In genomic region chr18:45666520-45666919, GRCh38 we compare ENCODE assay signal across 10 cellular contexts. TPM values are rescaled to one million over a fixed set of nuclear protein-coding genes. Genes with fewer than 3 reads are reported as not detected.
DNase-seq lines count a peak whose midpoint lies in the region; ATAC-seq and TF ChIP-seq lines count a peak whose summit lies in the region.
"Had no signal": no experiment of that assay in that cellular context is flagged by ENCODE, and none has a peak within 500 bp of the region (broad histone marks: within the 10 kb centered on the region; RNA-seq: fewer than 3 reads in every experiment).

No MANE protein-coding gene starts in this region.

- intact Hi-C loops in aorta (cut with DNase I) (loop anchor here (10.0 kb wide), 1 partner anchor 408 kb away; the partner anchor contains the start of gene PSTPIP2 (in 2 of the 2)), esophagus muscularis mucosa (cut with DNase I) (loop anchor here (5.0 to 10.0 kb wide), 3 partner anchors 211 to 408 kb away; partner anchors contain the start of gene PSTPIP2)

- H3K27me3 ChIP-seq in aorta (ENCODE audit: control insufficient read depth in 1 of 2, insufficient read depth in 2 of 2, low read length in 1 of 2) = no peaks in the 10 kb centered on the region
- no peaks in the 10 kb centered on the region for H3K27me3 ChIP-seq in esophagus muscularis mucosa

- TF ChIP-seq CTCF in endothelial cell (IDR thresholded peaks at IDR 0.05; ENCODE audit: unreplicated experiment) (no peak), esophagus muscularis mucosa (IDR thresholded peaks at IDR 0.05) (no peak)

- H3K4me3 ChIP-seq in aorta (ENCODE audit: low read length in 2 of 2) = no peak overlapping the region
- H3K4me3 ChIP-seq in esophagus muscularis mucosa = no peak overlapping the region

- H3K9me3 ChIP-seq in aorta (ENCODE audit: control insufficient read depth, low read length) = no peaks in the 10 kb centered on the region
- no peaks in the 10 kb centered on the region for H3K9me3 ChIP-seq in esophagus muscularis mucosa

- WGBS in aorta, 2 donors = 71 to 73% methylated on average over 3 of the region's 3 CpGs
- 50% methylated on average over 3 of the region's 3 CpGs for WGBS in esophagus muscularis mucosa

- no peaks in the 10 kb centered on the region for H3K27me3 Mint-ChIP-seq in endothelial cell (ENCODE audit: unreplicated experiment)

- no peak for DNase-seq in endothelial cell (ENCODE audit: low spot score)
- no peak for DNase-seq in NCI-H128 (lab: John Stamatoyannopoulos, UW; ENCODE audit: unreplicated experiment)
- DNase-seq in aorta = no peak
- no peak for DNase-seq in NCI-H2107 (lab: John Stamatoyannopoulos, UW)
- DNase-seq in esophagus muscularis mucosa (ENCODE audit: extremely low spot score) = no peak
- DNase-seq: SW 1271 had no signal

- H3K27ac ChIP-seq in aorta (ENCODE audit: low read depth in 1 of 2, low read length in 2 of 2) (no peak overlapping the region), esophagus muscularis mucosa (replicated peaks in 1 of 4) (no peak overlapping the region)

- H3K27ac Mint-ChIP-seq in endothelial cell (ENCODE audit: unreplicated experiment) = peak overlapping the region; percentile 85

- no peaks in the 10 kb centered on the region for H3K4me1 ChIP-seq in aorta (ENCODE audit: control insufficient read depth in 1 of 2, insufficient read depth in 2 of 2, low read length in 2 of 2)
- H3K4me1 ChIP-seq in esophagus muscularis mucosa = peaks cover 12 to 46% (median 27%) of the 10 kb centered on the region in 4 donors

- H3K9me3 Mint-ChIP-seq in endothelial cell (ENCODE audit: unreplicated experiment) = no peaks in the 10 kb centered on the region

- TF ChIP-seq EP300 in esophagus muscularis mucosa (IDR thresholded peaks at IDR 0.05) = no peak

- H3K36me3 Mint-ChIP-seq in endothelial cell (ENCODE audit: low read depth, unreplicated experiment) = no peaks in the 10 kb centered on the region

- ATAC-seq in GM18499 (IDR thresholded peaks at IDR 0.05; ENCODE audit: insufficient read depth, unreplicated experiment) = peak; percentile 50
- ATAC-seq in GM21447 (IDR thresholded peaks at IDR 0.05; ENCODE audit: unreplicated experiment) = peak; percentile 69
- ATAC-seq in HG03520 (IDR thresholded peaks at IDR 0.05; ENCODE audit: unreplicated experiment) = peak; percentile 74
- no peak for ATAC-seq in aorta (ENCODE audit: low FRiP score)

- H3K4me1 Mint-ChIP-seq in endothelial cell (ENCODE audit: unreplicated experiment) = peaks cover 22% of the 10 kb centered on the region

- no peak overlapping the region for H3K4me3 Mint-ChIP-seq in endothelial cell (ENCODE audit: unreplicated experiment)

- no peaks in the 10 kb centered on the region for H3K36me3 ChIP-seq in aorta (ENCODE audit: control insufficient read depth in 1 of 2, insufficient read depth in 2 of 2, low read length in 1 of 2)
- no peaks in the 10 kb centered on the region for H3K36me3 ChIP-seq in esophagus muscularis mucosa

- TF ChIP-seq POLR2A in esophagus muscularis mucosa (IDR thresholded peaks at IDR 0.05; ENCODE audit: low read depth) = no peak

RNA-seq across cellular contexts. Expression of gene SLC14A2, which starts 51.2 kb away (rescaled TPM):
- total RNA-seq in endothelial cell (ENCODE audit: unreplicated experiment) = 0.31 TPM
- total RNA-seq in aorta = under 1 TPM in 1 of 2 donors, not detected in 1; 0.54 TPM
- under 1 TPM; 0.10 to 0.13 TPM for polyA plus RNA-seq in aorta
- total RNA-seq in esophagus muscularis mucosa = under 1 TPM in 2 of 4 donors, not detected in 2; 0.17 to 0.42 TPM
- total RNA-seq: dermis microvascular lymphatic vessel endothelial cell had no signal

RNA-seq across cellular contexts. Expression of gene SLC14A1, which starts 57.5 kb away (rescaled TPM):
- 0.36 TPM for total RNA-seq in endothelial cell (ENCODE audit: unreplicated experiment)
- total RNA-seq in aorta = 10 to 100 TPM; 33.1 to 44.8 TPM
- polyA plus RNA-seq in aorta = 10 to 100 TPM; 11.4 to 33.6 TPM
- total RNA-seq in esophagus muscularis mucosa = 1 to 10 TPM in 3 of 4 donors, under 1 TPM in 1; 0.42 to 4.8 (median 1.5) TPM
- total RNA-seq: dermis microvascular lymphatic vessel endothelial cell had no signal

Comparison
In these comparisons a context has a peak if more than half of its experiments do, and no peak if none do; other contexts are left out.
1. RNA of gene SLC14A1, which starts 57.5 kb away (total RNA-seq): 33.1 to 44.8 TPM in aorta; 0.42 to 4.8 TPM in esophagus muscularis mucosa and 0.36 TPM in endothelial cell (single experiment); every median in the first group is over 4 times any median in the second.